Comparison of ENCODE assay signal across 8 cellular contexts in genomic region chr2:8584174-8585066, GRCh38.
A peak's percentile ranks its signal among the peaks of the same experiment; 100 is the strongest.
DNase-seq lines count a peak whose midpoint lies in the region; ATAC-seq and TF ChIP-seq lines count a peak whose summit lies in the region.

No MANE protein-coding gene starts in this region.

- H3K4me2 ChIP-seq in parathyroid adenoma (ENCODE audit: low read length) = peak overlapping the region; percentile 80

- H3K27ac Mint-ChIP-seq in CD14-positive monocyte = peak overlapping the region; percentile 92 to 98 (median 96)
- H3K27ac Mint-ChIP-seq in HFFc6 = no peak overlapping the region

- ATAC-seq in gastroesophageal sphincter = no peak

- WGBS in gastroesophageal sphincter (ENCODE audit: low coverage in 1 of 2), 2 donors = 33 to 52% methylated on average over 3 to 8 of the region's 29 CpGs

- no peaks in the 10 kb centered on the region for H3K36me3 ChIP-seq in gastroesophageal sphincter
- no peaks in the 10 kb centered on the region for H3K36me3 ChIP-seq in parathyroid adenoma (ENCODE audit: control insufficient read depth, insufficient read depth, low read length)

- TF ChIP-seq EP300 in gastroesophageal sphincter (IDR thresholded peaks at IDR 0.05) = no peak

- DNase-seq in CD14-positive monocyte (ENCODE audit: low spot score) (no peak), NB4 (ENCODE audit: low read depth) (no peak), HFFc6 (no peak), globus pallidus (ENCODE audit: low spot score) (no peak), GM13977 (ENCODE audit: low spot score) (no peak), RPMI8226 (no peak)

- intact Hi-C loops in CD14-positive monocyte (cut with micrococcal nuclease) = loop anchor here (5.0 kb wide), 2 partner anchors 37 to 98 kb away; partner anchors contain the start of gene ID2 (in 1 of the 2)

- TF ChIP-seq POLR2A in NB4 (IDR thresholded peaks at IDR 0.05; ENCODE audit: extremely low read depth, insufficient read length) (no peak), gastroesophageal sphincter (IDR thresholded peaks at IDR 0.05) (no peak)

- H3K27me3 ChIP-seq in gastroesophageal sphincter = no peaks in the 10 kb centered on the region
- H3K27me3 ChIP-seq in parathyroid adenoma (ENCODE audit: control insufficient read depth, insufficient read depth, low read length) = no peaks in the 10 kb centered on the region

- H3K36me3 Mint-ChIP-seq in CD14-positive monocyte = no peaks in the 10 kb centered on the region
- H3K36me3 Mint-ChIP-seq in HFFc6 (ENCODE audit: low read depth) = no peaks in the 10 kb centered on the region

- in situ Hi-C loops in GM13977 (cut with MboI; ENCODE audit: low pct_unique_long_range_greater_than_20kb, low sequenced_read_pairs, unreplicated experiment) = no loop called here

- no peak overlapping the region for H3K9ac ChIP-seq in parathyroid adenoma

- H3K27me3 Mint-ChIP-seq in CD14-positive monocyte (ENCODE audit: low read depth in 3 of 3) = peaks cover 4 to 12% (median 11%) of the 10 kb centered on the region in 3 donors
- peaks cover 12% of the 10 kb centered on the region for H3K27me3 Mint-ChIP-seq in HFFc6 (ENCODE audit: insufficient read depth)

- H3K9me3 Mint-ChIP-seq in CD14-positive monocyte (no peaks in the 10 kb centered on the region), HFFc6 (no peaks in the 10 kb centered on the region)

- TF ChIP-seq CTCF in CD14-positive monocyte (IDR thresholded peaks at IDR 0.05) (no peak), NB4 (IDR thresholded peaks at IDR 0.05; ENCODE audit: low read depth, low read length) (no peak), gastroesophageal sphincter (IDR thresholded peaks at IDR 0.05) (no peak), parathyroid adenoma (IDR thresholded peaks at IDR 0.05) (no peak), HFFc6 (IDR thresholded peaks at IDR 0.05) (no peak), GM13977 (IDR thresholded peaks at IDR 0.05; ENCODE audit: extremely low read depth, insufficient read depth, missing control alignments) (no peak)

- peak overlapping the region; percentile 48 for H2AFZ ChIP-seq in parathyroid adenoma

- H3K4me3 Mint-ChIP-seq in CD14-positive monocyte = peak overlapping the region; percentile 80 to 91
- no peak overlapping the region for H3K4me3 Mint-ChIP-seq in HFFc6

- H3K9me3 ChIP-seq in gastroesophageal sphincter (no peaks in the 10 kb centered on the region), parathyroid adenoma (ENCODE audit: control insufficient read depth, low read length) (no peaks in the 10 kb centered on the region)

- peaks cover 0 to 47% (median 6%) of the 10 kb centered on the region in 3 donors for H3K4me1 ChIP-seq in gastroesophageal sphincter
- H3K4me1 ChIP-seq in parathyroid adenoma = peaks cover 38% of the 10 kb centered on the region

- peaks cover 5% of the 10 kb centered on the region for H3K79me2 ChIP-seq in parathyroid adenoma

- H3K27ac ChIP-seq in gastroesophageal sphincter (peak overlapping the region; percentile 44 to 84 (median 82)), parathyroid adenoma (peak overlapping the region; percentile 93)

- H3K4me1 Mint-ChIP-seq in CD14-positive monocyte (peaks cover 44% of the 10 kb centered on the region), HFFc6 (ENCODE audit: low read depth) (no peaks in the 10 kb centered on the region)

- H3K4me3 ChIP-seq in NB4 (ENCODE audit: low read depth, low read length) = peak overlapping the region; percentile 13
- peak overlapping the region in 1 of 2 donors; percentile 35 for H3K4me3 ChIP-seq in gastroesophageal sphincter
- H3K4me3 ChIP-seq in parathyroid adenoma (ENCODE audit: low read depth, low read length) = peak overlapping the region; percentile 70
